18 cellular contexts compared by ENCODE assay signal in the genomic region with DNA sequence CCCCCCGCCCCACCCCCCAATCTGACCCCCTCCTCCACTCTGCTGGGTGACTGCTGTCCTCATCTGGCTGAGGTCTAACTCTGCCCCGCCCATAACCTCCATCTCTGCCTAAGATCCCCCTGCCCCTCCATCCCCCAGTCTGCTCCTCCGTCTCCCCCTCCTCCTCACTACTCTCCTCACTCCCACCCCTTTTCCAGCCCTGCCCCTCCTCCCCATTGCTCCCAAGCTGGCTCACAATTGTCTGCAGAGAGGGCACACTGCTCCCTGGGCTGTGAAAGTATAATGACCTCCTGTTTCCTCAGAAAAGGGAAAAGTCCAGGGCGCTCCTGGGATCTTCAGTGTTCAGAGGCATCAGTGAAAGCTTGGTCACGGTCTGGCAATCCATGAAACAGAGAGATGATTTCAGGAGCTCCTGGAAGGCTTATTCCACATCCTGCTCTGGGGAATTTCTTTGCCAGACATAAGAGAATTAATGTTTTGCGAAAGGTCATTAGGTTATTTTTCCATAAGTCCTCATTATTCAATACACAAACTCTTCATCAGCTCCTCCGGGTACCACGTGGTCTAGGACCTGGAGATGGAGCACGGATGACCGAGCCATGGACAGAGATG. TPM values are rescaled to one million over a fixed set of nuclear protein-coding genes. Genes with fewer than 3 reads are reported as not detected.
A peak's percentile ranks its signal among the peaks of the same experiment; 100 is the strongest.
DNase-seq lines count a peak whose midpoint lies in the region; ATAC-seq, FAIRE-seq and TF ChIP-seq lines count a peak whose summit lies in the region.
"Had no signal": no experiment of that assay in that cellular context is flagged by ENCODE, and none has a peak within 500 bp of the region (broad histone marks: within the 10 kb centered on the region; RNA-seq: fewer than 3 reads in every experiment).

No MANE protein-coding gene starts in this region.

- no peak for TF ChIP-seq POLR2A in adrenal gland (IDR thresholded peaks at IDR 0.05)

- no peaks in the 10 kb centered on the region for H3K9me3 Mint-ChIP-seq in mesothelial cell of epicardium

- H3K9me3 ChIP-seq in ES-I3 (ENCODE audit: control insufficient read depth, insufficient read depth, low read length) = no peaks in the 10 kb centered on the region
- H3K9me3 ChIP-seq in ascending aorta = no peaks in the 10 kb centered on the region
- H3K9me3 ChIP-seq in adrenal gland (replicated peaks in 1 of 3) = no peaks in the 10 kb centered on the region
- H3K9me3 ChIP-seq: SJCRH30 had no signal

- no peak for ATAC-seq in GM18519 (IDR thresholded peaks at IDR 0.05; ENCODE audit: low FRiP score, unreplicated experiment)
- ATAC-seq: K562 had no signal

- DNase-seq in RCC 7860 (ENCODE audit: low spot score) (peak; percentile 14), glomerular visceral epithelial cell (ENCODE audit: extremely low spot score) (peak; percentile 38), mesothelial cell of epicardium (ENCODE audit: low spot score in 2 of 2, unreplicated experiment in 2 of 2) (no peak), NCI-H446 treated with DMSO at 0.1 percent for 48 hours (lab: John Stamatoyannopoulos, UW) (no peak), ascending aorta (ENCODE audit: low spot score in 2 of 2) (no peak), adrenal gland (no peak)
- DNase-seq: C1 segment of cervical spinal cord, DMS153, NCI-H1048, NCI-H345, NCI-H748 treated with DMSO at 0.1 percent for 48 hours, SJCRH30 had no signal

- 38 to 46% (median 43%) methylated on average over 8 to 10 of the region's 10 CpGs for WGBS in adrenal gland, 4 donors

- FAIRE-seq in RCC 7860 (lab: Jason Lieb, UNC) = no peak
- FAIRE-seq: GM18507, K562 had no signal

- H3K4me3 Mint-ChIP-seq in mesothelial cell of epicardium = no peak overlapping the region

- no peak for TF ChIP-seq CTCF in mesothelial cell of epicardium (IDR thresholded peaks at IDR 0.05; ENCODE audit: unreplicated experiment)
- TF ChIP-seq CTCF in ascending aorta (IDR thresholded peaks at IDR 0.05) = no peak
- TF ChIP-seq CTCF in adrenal gland (IDR thresholded peaks at IDR 0.05) = no peak

- H3K36me3 Mint-ChIP-seq in mesothelial cell of epicardium = no peaks in the 10 kb centered on the region

- H3K27ac Mint-ChIP-seq in mesothelial cell of epicardium = peak overlapping the region; percentile 22

- H3K9ac ChIP-seq in ES-I3 (ENCODE audit: low read depth, low read length) = peak overlapping the region; percentile 28; the same call in 1 of the 2 replicates

- H3K4me1 ChIP-seq in ES-I3 (ENCODE audit: insufficient read depth, low read length) = peaks cover 9% of the 10 kb centered on the region; the same call in 1 of the 2 replicates
- H3K4me1 ChIP-seq in ascending aorta = no peaks in the 10 kb centered on the region
- no peaks in the 10 kb centered on the region for H3K4me1 ChIP-seq in adrenal gland (replicated peaks in 1 of 2)
- H3K4me1 ChIP-seq: SJCRH30 had no signal

- peaks cover 10% of the 10 kb centered on the region for H3K4me1 Mint-ChIP-seq in mesothelial cell of epicardium

- H3K27ac ChIP-seq in ascending aorta = no peak overlapping the region
- H3K27ac ChIP-seq in adrenal gland = no peak overlapping the region
- H3K27ac ChIP-seq: SJCRH30 had no signal

- no peaks in the 10 kb centered on the region for H3K36me3 ChIP-seq in ES-I3 (ENCODE audit: insufficient read depth, low read length)
- no peaks in the 10 kb centered on the region for H3K36me3 ChIP-seq in ascending aorta
- H3K36me3 ChIP-seq in adrenal gland (replicated peaks in 1 of 2) = no peaks in the 10 kb centered on the region
- H3K36me3 ChIP-seq: SJCRH30 had no signal

- no peaks in the 10 kb centered on the region for H3K27me3 ChIP-seq in ascending aorta
- no peaks in the 10 kb centered on the region for H3K27me3 ChIP-seq in adrenal gland
- H3K27me3 ChIP-seq: SJCRH30 had no signal

- H3K27me3 Mint-ChIP-seq in mesothelial cell of epicardium (ENCODE audit: low read depth) = peaks cover 2% of the 10 kb centered on the region

- intact Hi-C loops in ascending aorta (cut with DNase I) = no loop called here
- intact Hi-C loops in adrenal gland (cut with DNase I) = no loop called here

- no peak overlapping the region for H3K4me3 ChIP-seq in ascending aorta
- H3K4me3 ChIP-seq in adrenal gland = no peak overlapping the region
- H3K4me3 ChIP-seq: K562, SJCRH30 had no signal

RNA-seq across cellular contexts. Expression of a gene that starts 21.5 kb away (rescaled TPM):
- total RNA-seq in mesothelial cell of epicardium (not detected in 3 replicates), ascending aorta (not detected), adrenal gland (1 to 10 TPM in 4 of 8 donors, under 1 TPM in 2, not detected in 2; 0.35 to 6.9 (median 2.0) TPM)
- polyA plus RNA-seq in adrenal gland = under 1 TPM in 2 of 3 donors, not detected in 1; 0.44 to 0.47 TPM
- total RNA-seq: A172, HT1080, K562, SJCRH30 had no signal
- polyA plus RNA-seq: K562 had no signal

RNA-seq across cellular contexts. Expression of a gene that starts 31.5 kb away (rescaled TPM):
- 1.2 to 1.7 TPM (median 1.5 TPM) in 3 replicates for total RNA-seq in mesothelial cell of epicardium
- not detected for total RNA-seq in ascending aorta
- total RNA-seq in adrenal gland = 10 to 100 TPM in 3 of 8 donors, 1 to 10 TPM in 2, not detected in 3; 1.3 to 25.4 (median 20.5) TPM
- 1 to 10 TPM; 1.3 to 4.8 (median 3.5) TPM for polyA plus RNA-seq in adrenal gland
- total RNA-seq: A172, HT1080, K562, SJCRH30 had no signal
- polyA plus RNA-seq: K562 had no signal

Comparison
In these comparisons a context has a peak if more than half of its experiments do, and no peak if none do; other contexts are left out.
1. DNase-seq: peak in RCC 7860 (single experiment) and glomerular visceral epithelial cell (single experiment); none in mesothelial cell of epicardium (0 of 2), NCI-H446 treated with DMSO at 0.1 percent for 48 hours (single experiment), ascending aorta (0 of 2) and adrenal gland (0 of 7).